ENCODE assay signal across 8 cellular contexts in the genomic region with DNA sequence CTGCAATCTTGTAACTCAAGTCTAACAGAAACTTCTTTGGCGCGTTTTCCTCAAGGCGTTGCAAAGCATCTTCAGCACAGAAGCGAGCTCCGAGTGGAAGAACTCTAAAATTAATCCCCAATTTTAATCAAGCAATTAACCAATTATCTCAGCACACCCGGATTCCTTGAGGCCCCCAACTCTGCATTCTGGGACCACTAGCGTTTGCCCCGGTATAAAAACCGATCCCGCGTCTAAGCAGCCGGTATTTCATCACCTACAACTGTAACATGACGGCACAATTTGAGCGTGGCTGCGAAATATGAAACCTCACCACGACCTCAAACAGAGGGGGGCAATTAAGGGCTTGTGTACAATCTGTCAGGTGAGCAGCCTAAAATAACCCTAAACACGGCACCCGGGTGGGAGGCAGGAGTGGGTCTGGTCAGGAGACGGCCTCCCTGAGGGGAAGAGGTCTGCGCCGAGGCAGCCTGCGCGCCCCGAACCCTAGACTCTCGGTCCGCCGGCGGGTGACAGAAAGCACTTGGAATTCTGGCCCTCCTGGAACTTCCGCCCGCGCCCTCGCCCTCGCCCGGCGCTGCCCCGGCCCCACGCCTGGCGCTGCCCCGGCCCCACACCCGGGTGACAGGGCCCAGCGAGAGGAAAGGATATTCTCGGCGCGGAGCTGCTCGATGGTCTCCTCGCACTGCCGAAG. TPM values are rescaled to one million over a fixed set of nuclear protein-coding genes. Genes with fewer than 3 reads are reported as not detected.
DNase-seq lines count a peak whose midpoint lies in the region; ATAC-seq and TF ChIP-seq lines count a peak whose summit lies in the region.

No MANE protein-coding gene starts in this region.

- TSS peak; percentile 38 for BruUV-seq in MCF 10A (replicated peaks; lab: Mats Ljungman, UMichigan)

- DNase-seq in GM12865 (ENCODE audit: low read depth) (peak; percentile 72), NCI-H1417 (lab: John Stamatoyannopoulos, UW) (peak; percentile 73 to 91 (median 89)), MCF 10A (ENCODE audit: unreplicated experiment) (peak; percentile 79), iPS-NIHi7 (ENCODE audit: extremely low spot score) (peak; percentile 32), smooth muscle cell (lab: John Stamatoyannopoulos, UW; ENCODE audit: unreplicated experiment) (peak; percentile 64)
- peak; percentile 42 for DNase-seq in T-helper 2 cell treated with Interferon-gamma antibody and Interleukin-4, amounts not matched to agents 5 μg/mL and 100 μg/mL, for 36 hours (ENCODE audit: low spot score)

- H3K36me3 ChIP-seq in smooth muscle cell (ENCODE audit: low read depth), result peaks cover 5% of the 10 kb centered on the region

- H3K79me2 ChIP-seq in smooth muscle cell (ENCODE audit: low read depth), result peaks cover 48% of the 10 kb centered on the region

- peak; percentile 20 for ATAC-seq in HG02759 (IDR thresholded peaks at IDR 0.05; ENCODE audit: unreplicated experiment)
- ATAC-seq in HG02840 (IDR thresholded peaks at IDR 0.05; ENCODE audit: low FRiP score, unreplicated experiment), result no peak

- peak overlapping the region; percentile 97 for H3K9ac ChIP-seq in smooth muscle cell (ENCODE audit: low read depth)

- peak overlapping the region; percentile 56 for H2AFZ ChIP-seq in smooth muscle cell (ENCODE audit: low read depth)

- peaks cover 9% of the 10 kb centered on the region for H3K4me1 ChIP-seq in smooth muscle cell (ENCODE audit: low read depth)

- POLR2A ChIA-PET in MCF 10A (lab: Yijun Ruan, JAX), result interaction anchor here (0.6 to 11.3 kb wide), 27 partner anchors 9 to 940 kb away, joined by 3 to 271 read pairs (median 5); a partner anchor contains a TSS

- peaks cover 48% of the 10 kb centered on the region for H4K20me1 ChIP-seq in smooth muscle cell (ENCODE audit: low read depth)

- no peaks in the 10 kb centered on the region for H3K9me3 Mint-ChIP-seq in T-helper 2 cell treated with Interferon-gamma antibody and Interleukin-4, amounts not matched to agents 5 μg/mL and 100 μg/mL, for 36 hours
- H3K9me3 Mint-ChIP-seq in MCF 10A (ENCODE audit: unreplicated experiment), result no peaks in the 10 kb centered on the region

- peaks cover 40% of the 10 kb centered on the region for H3F3A ChIP-seq in smooth muscle cell (ENCODE audit: low read depth)

- H3K27ac ChIP-seq in smooth muscle cell (ENCODE audit: low read depth), result peak overlapping the region; percentile 98

- H3K4me3 ChIP-seq in GM12865 (ENCODE audit: low read depth, low read length), result peak overlapping the region; percentile 78
- H3K4me3 ChIP-seq in smooth muscle cell, result peak overlapping the region; percentile 79

- CTCF ChIA-PET in MCF 10A (lab: Yijun Ruan, JAX), result interaction anchor here (0.5 to 4.7 kb wide), 7 partner anchors 11 to 1094 kb away, joined by 3 to 27 read pairs (median 3); no protein-coding TSS in a partner anchor

- H3K27me3 ChIP-seq in smooth muscle cell (ENCODE audit: low read depth), result no peaks in the 10 kb centered on the region

- H3K27ac Mint-ChIP-seq in T-helper 2 cell treated with Interferon-gamma antibody and Interleukin-4, amounts not matched to agents 5 μg/mL and 100 μg/mL, for 36 hours, result peak overlapping the region; percentile 96
- H3K27ac Mint-ChIP-seq in MCF 10A (ENCODE audit: low read depth, unreplicated experiment), result peak overlapping the region; percentile 96

- peaks cover 47% of the 10 kb centered on the region for H3K36me3 Mint-ChIP-seq in T-helper 2 cell treated with Interferon-gamma antibody and Interleukin-4, amounts not matched to agents 5 μg/mL and 100 μg/mL, for 36 hours (ENCODE audit: low read depth)
- peaks cover 54% of the 10 kb centered on the region for H3K36me3 Mint-ChIP-seq in MCF 10A (ENCODE audit: insufficient read depth, unreplicated experiment)

- H3K9me3 ChIP-seq in smooth muscle cell (replicated peaks; ENCODE audit: low read depth), result no peaks in the 10 kb centered on the region

- peak overlapping the region; percentile 92 for H3K4me2 ChIP-seq in smooth muscle cell

- intact Hi-C loops in MCF 10A (cut with micrococcal nuclease), result loop anchor here (1.0 to 2.0 kb wide), 3 partner anchors 19 to 100 kb away; a partner anchor contains a TSS

- no peak for TF ChIP-seq CTCF in GM12865 (IDR thresholded peaks at IDR 0.05; ENCODE audit: insufficient read depth, low read depth, low read length, missing control alignments)
- TF ChIP-seq CTCF in MCF 10A (IDR thresholded peaks at IDR 0.05; ENCODE audit: unreplicated experiment), result no peak
- no peak for TF ChIP-seq CTCF in smooth muscle cell (IDR thresholded peaks at IDR 0.05; ENCODE audit: borderline replicate concordance, insufficient read depth, poor library complexity, severe bottlenecking)

- 1% methylated on average over 43 of the region's 47 CpGs for WGBS in smooth muscle cell (ENCODE audit: low lambda C conversion rate)

- peak overlapping the region; percentile 99 for H3K4me3 Mint-ChIP-seq in T-helper 2 cell treated with Interferon-gamma antibody and Interleukin-4, amounts not matched to agents 5 μg/mL and 100 μg/mL, for 36 hours
- peak overlapping the region; percentile 93 for H3K4me3 Mint-ChIP-seq in MCF 10A (ENCODE audit: unreplicated experiment)

- no peaks in the 10 kb centered on the region for H3K27me3 Mint-ChIP-seq in T-helper 2 cell treated with Interferon-gamma antibody and Interleukin-4, amounts not matched to agents 5 μg/mL and 100 μg/mL, for 36 hours (ENCODE audit: low read depth)
- no peaks in the 10 kb centered on the region for H3K27me3 Mint-ChIP-seq in MCF 10A (ENCODE audit: insufficient read depth, unreplicated experiment)

- H3K4me1 Mint-ChIP-seq in T-helper 2 cell treated with Interferon-gamma antibody and Interleukin-4, amounts not matched to agents 5 μg/mL and 100 μg/mL, for 36 hours (ENCODE audit: low read depth), result peaks cover 28% of the 10 kb centered on the region
- H3K4me1 Mint-ChIP-seq in MCF 10A (ENCODE audit: insufficient read depth, unreplicated experiment), result peaks cover 11% of the 10 kb centered on the region

RNA-seq across cellular contexts. Expression of a gene that starts 0.6 kb away (rescaled TPM):
- total RNA-seq in MCF 10A (2022) (33.4 and 41.8 TPM in 2 replicates), smooth muscle cell (19.5 and 20.6 TPM in 2 replicates)
- 8.8 and 13.9 TPM in 2 replicates for polyA plus RNA-seq in smooth muscle cell

RNA-seq across cellular contexts. Expression of a gene that starts 26.6 kb away (rescaled TPM):
- total RNA-seq in MCF 10A (2022) (74.9 and 93.4 TPM in 2 replicates), smooth muscle cell (108 and 118 TPM in 2 replicates)
- 60.9 and 65.9 TPM in 2 replicates for polyA plus RNA-seq in smooth muscle cell

RNA-seq across cellular contexts. Expression of a gene that starts 26.9 kb away (rescaled TPM):
- 18.0 and 26.1 TPM in 2 replicates for total RNA-seq in MCF 10A (2022)
- 22.7 and 26.2 TPM in 2 replicates for total RNA-seq in smooth muscle cell
- polyA plus RNA-seq in smooth muscle cell, result 9.1 and 13.5 TPM in 2 replicates

Comparison
In these comparisons a context has a peak if more than half of its experiments do, and no peak if none do; other contexts are left out.
1. DNase-seq: peak in every context shown above with its lines; median percentile 89 in NCI-H1417; 79 in MCF 10A; 72 in GM12865; 64 in smooth muscle cell; 42 in T-helper 2 cell treated with Interferon-gamma antibody and Interleukin-4, amounts not matched to agents 5 μg/mL and 100 μg/mL, for 36 hours; 32 in iPS-NIHi7.